Comparison of ENCODE assay signal across 1 cellular context in genomic region chr4:4472344-4472958, GRCh38.
A peak's percentile ranks its signal among the peaks of the same experiment; 100 is the strongest.
TF ChIP-seq lines count a peak whose summit lies in the region.

No MANE protein-coding gene starts in this region.

TF ChIP-seq in HepG2, 621 proteins besides CTCF, POLR2A, EP300 and RAD21 (continued from another document and continues in another):
- TF ChIP-seq ATF4 (CRISPR knock-in tag; IDR thresholded peaks at IDR 0.05) (no peak), GTF3A (CRISPR knock-in tag; conservative IDR thresholded peaks at IDR 0.05) (no peak), GZF1 (CRISPR knock-in tag; IDR thresholded peaks at IDR 0.05) (no peak), ZNF318 (CRISPR knock-in tag; IDR thresholded peaks at IDR 0.05) (no peak), GTF2F1 (IDR thresholded peaks at IDR 0.05; ENCODE audit: low read length) (no peak), ZNF441 (CRISPR knock-in tag; IDR thresholded peaks at IDR 0.05; ENCODE audit: borderline replicate concordance) (0 out of 2 replicates have a peak, but pooled peaks have one; percentile 61), TEAD3 (CRISPR knock-in tag; optimal IDR thresholded peaks at IDR 0.05; ENCODE audit: borderline replicate concordance) (peak; percentile 58), ETV6 (CRISPR knock-in tag; conservative IDR thresholded peaks at IDR 0.05) (0 out of 2 replicates have a peak, but pooled peaks have one; percentile 30), ZFP36L1 (CRISPR knock-in tag; IDR thresholded peaks at IDR 0.05) (0 out of 2 replicates have a peak, but pooled peaks have one; percentile 54), ZBTB44 (CRISPR knock-in tag; IDR thresholded peaks at IDR 0.05) (no peak), RBAK (CRISPR knock-in tag; IDR thresholded peaks at IDR 0.05) (no peak), TCF7L2 (IDR thresholded peaks at IDR 0.05; ENCODE audit: low read depth, low read length) (peak; percentile 63; the same call in 1 of the 2 replicates), ZFP91 (CRISPR knock-in tag; IDR thresholded peaks at IDR 0.05; ENCODE audit: borderline replicate concordance) (no peak), ZHX1 (CRISPR knock-in tag; IDR thresholded peaks at IDR 0.05; ENCODE audit: low read depth) (no peak), ZNF124 (CRISPR knock-in tag; IDR thresholded peaks at IDR 0.05) (no peak), MTERF4 (CRISPR knock-in tag; IDR thresholded peaks at IDR 0.05) (no peak), ZKSCAN5 (CRISPR knock-in tag; IDR thresholded peaks at IDR 0.05) (no peak), NR2F1 (CRISPR knock-in tag; IDR thresholded peaks at IDR 0.05) (no peak), ZFYVE20 (CRISPR knock-in tag; IDR thresholded peaks at IDR 0.05; ENCODE audit: borderline replicate concordance, low read depth) (no peak), SAFB2 (CRISPR knock-in tag; IDR thresholded peaks at IDR 0.05; ENCODE audit: borderline replicate concordance, low read depth) (no peak), REXO4 (CRISPR knock-in tag; IDR thresholded peaks at IDR 0.05; ENCODE audit: borderline replicate concordance) (no peak), ZNF253 (CRISPR knock-in tag; IDR thresholded peaks at IDR 0.05; ENCODE audit: borderline replicate concordance) (no peak), BRCA1 (CRISPR knock-in tag; IDR thresholded peaks at IDR 0.05) (0 out of 2 replicates have a peak, but pooled peaks have one; percentile 18), IKZF1 (IDR thresholded peaks at IDR 0.05) (no peak), FOXC1 (CRISPR knock-in tag; IDR thresholded peaks at IDR 0.05; ENCODE audit: borderline replicate concordance) (no peak), RBM22 (optimal IDR thresholded peaks at IDR 0.05; ENCODE audit: low read length) (no peak), ZNF275 (CRISPR knock-in tag; IDR thresholded peaks at IDR 0.05; ENCODE audit: borderline replicate concordance) (no peak), ZNF18 (CRISPR knock-in tag; IDR thresholded peaks at IDR 0.05; ENCODE audit: insufficient replicate concordance) (no peak), CHD4 (IDR thresholded peaks at IDR 0.05; ENCODE audit: borderline replicate concordance, low read length) (no peak), ZSCAN30 (CRISPR knock-in tag; IDR thresholded peaks at IDR 0.05) (no peak), CREBL2 (CRISPR knock-in tag; IDR thresholded peaks at IDR 0.05; ENCODE audit: borderline replicate concordance) (no peak), ZNF776 (CRISPR knock-in tag; IDR thresholded peaks at IDR 0.05) (no peak), FOXJ3 (CRISPR knock-in tag; IDR thresholded peaks at IDR 0.05; ENCODE audit: borderline replicate concordance) (no peak; the same call in 1 of the 2 replicates), RFX1 (IDR thresholded peaks at IDR 0.05) (no peak), KDM5B (CRISPR knock-in tag; IDR thresholded peaks at IDR 0.05; ENCODE audit: borderline replicate concordance) (no peak), ZNF34 (CRISPR knock-in tag; IDR thresholded peaks at IDR 0.05; ENCODE audit: borderline replicate concordance) (no peak), NFIC (IDR thresholded peaks at IDR 0.05; ENCODE audit: low read length) (peak; percentile 58; the same call in 1 of the 2 replicates), ZNF567 (CRISPR knock-in tag; IDR thresholded peaks at IDR 0.05; ENCODE audit: borderline replicate concordance) (no peak), DRAP1 (CRISPR knock-in tag; IDR thresholded peaks at IDR 0.05) (peak; percentile 27; the same call in 1 of the 2 replicates), SMAD3 (CRISPR knock-in tag; IDR thresholded peaks at IDR 0.05) (0 out of 2 replicates have a peak, but pooled peaks have one; percentile 55), LBX2 (CRISPR knock-in tag; IDR thresholded peaks at IDR 0.05; ENCODE audit: borderline replicate concordance) (no peak), MEIS2 (CRISPR knock-in tag; IDR thresholded peaks at IDR 0.05) (peak; percentile 59; the same call in 1 of the 2 replicates), ZNF564 (CRISPR knock-in tag; IDR thresholded peaks at IDR 0.05) (no peak), ZNF737 (CRISPR knock-in tag; IDR thresholded peaks at IDR 0.05; ENCODE audit: borderline replicate concordance) (no peak)
